Comparison of ENCODE assay signal across 9 cellular contexts in genomic region chr6:117555882-117556498, GRCh38. TPM values are rescaled to one million over a fixed set of nuclear protein-coding genes. Genes with fewer than 3 reads are reported as not detected.
A peak's percentile ranks its signal among the peaks of the same experiment; 100 is the strongest.
DNase-seq lines count a peak whose midpoint lies in the region; ATAC-seq and TF ChIP-seq lines count a peak whose summit lies in the region.
"Had no signal": no experiment of that assay in that cellular context is flagged by ENCODE, and none has a peak within 500 bp of the region (broad histone marks: within the 10 kb centered on the region; RNA-seq: fewer than 3 reads in every experiment).

No MANE protein-coding gene starts in this region.

- H3K27ac Mint-ChIP-seq in mesothelial cell of epicardium: no peak overlapping the region

- H3K27me3 ChIP-seq in stomach: no peaks in the 10 kb centered on the region
- H3K27me3 ChIP-seq: SJCRH30 had no signal

- H3K36me3 ChIP-seq in stomach: peaks cover 0 to 13% (median 7%) of the 10 kb centered on the region in 4 donors

- peaks cover 0 to 10% (median 1%) of the 10 kb centered on the region in 4 donors for H3K4me1 ChIP-seq in stomach

- no peak overlapping the region for H3K4me3 ChIP-seq in choroid plexus epithelial cell (ENCODE audit: low read depth, low read length)
- H3K4me3 ChIP-seq in stomach: no peak overlapping the region
- H3K4me3 ChIP-seq: SJCRH30 had no signal

- TF ChIP-seq POLR2A in stomach (IDR thresholded peaks at IDR 0.05): no peak

- TF ChIP-seq EP300 in Ishikawa (IDR thresholded peaks at IDR 0.05; ENCODE audit: borderline replicate concordance): no peak
- no peak for TF ChIP-seq EP300 in stomach (IDR thresholded peaks at IDR 0.05)

- H3K4me3 Mint-ChIP-seq in mesothelial cell of epicardium: no peak overlapping the region

- H3K27ac ChIP-seq in VCaP (no peak overlapping the region), stomach (no peak overlapping the region)
- H3K27ac ChIP-seq: SJCRH30 had no signal

- in situ Hi-C loops in G401 (cut with HindIII; ENCODE audit: low sequenced_read_pairs): no loop called here

- WGBS in stomach, 5 donors: 16 to 22% (median 17%) methylated on average over 5 of the region's 5 CpGs

- no peaks in the 10 kb centered on the region for H3K9me3 Mint-ChIP-seq in mesothelial cell of epicardium

- H3K9me3 ChIP-seq in stomach: no peaks in the 10 kb centered on the region
- H3K9me3 ChIP-seq: SJCRH30 had no signal

- TF ChIP-seq CTCF in VCaP (conservative IDR thresholded peaks at IDR 0.05) (peak; percentile 89), choroid plexus epithelial cell (conservative IDR thresholded peaks at IDR 0.05; ENCODE audit: low read depth, low read length) (peak; percentile 76), mesothelial cell of epicardium (IDR thresholded peaks at IDR 0.05; ENCODE audit: unreplicated experiment) (peak; percentile 99), stomach (IDR thresholded peaks at IDR 0.05) (peak in 5 of 7 experiments; percentile 49 to 93 (median 81))

- no peak for ATAC-seq in GM21529 (IDR thresholded peaks at IDR 0.05; ENCODE audit: unreplicated experiment)

- H3K27me3 Mint-ChIP-seq in mesothelial cell of epicardium (ENCODE audit: low read depth): no peaks in the 10 kb centered on the region

- intact Hi-C loops in stomach (cut with DNase I; ENCODE audit: low total_unique reads): no loop called here

- H3K36me3 Mint-ChIP-seq in mesothelial cell of epicardium: no peaks in the 10 kb centered on the region

- peak; percentile 70 for TF ChIP-seq RAD21 in Ishikawa (IDR thresholded peaks at IDR 0.05; ENCODE audit: low read depth)

- peak; percentile 67 for DNase-seq in G401 (ENCODE audit: low spot score)
- DNase-seq in choroid plexus epithelial cell (ENCODE audit: low read depth): peak; percentile 61
- DNase-seq in mesothelial cell of epicardium (ENCODE audit: low spot score in 2 of 2, unreplicated experiment in 2 of 2): peak in 1 of 2 experiments; percentile 75
- DNase-seq in stomach: peak; percentile 66
- no peak for DNase-seq in SIG-M5 treated with dmso at 0.1 percent for 504 hours (lab: John Stamatoyannopoulos, UW; ENCODE audit: unreplicated experiment)

- H3K4me1 Mint-ChIP-seq in mesothelial cell of epicardium: peaks cover 10% of the 10 kb centered on the region

TF ChIP-seq in Ishikawa, 13 proteins besides CTCF, POLR2A, EP300 and RAD21:
- TF ChIP-seq TAF1 (IDR thresholded peaks at IDR 0.05; ENCODE audit: low read depth): no peak

RNA-seq across cellular contexts. Expression of gene GOPC, which starts 46.3 kb away (rescaled TPM):
- 11.1 and 15.1 TPM in 2 replicates for total RNA-seq in G401 (2014; rRNA removed; shearing (Covaris generic))
- total RNA-seq in mesothelial cell of epicardium: 46.1 to 47.3 TPM (median 47.0 TPM) in 3 replicates
- total RNA-seq in stomach: 10 to 100 TPM in 4 of 5 donors, 1 to 10 TPM in 1; 4.7 to 49.4 (median 22.9) TPM
- polyA plus RNA-seq in stomach: 10 to 100 TPM in 1 of 3 donors, 1 to 10 TPM in 2; 9.5 to 12.7 (median 9.9) TPM
